Comparison of ENCODE assay signal across 19 cellular contexts in genomic region chr1:111987502-111987901, GRCh38. TPM values are rescaled to one million over a fixed set of nuclear protein-coding genes. Genes with fewer than 3 reads are reported as not detected.
"Had no signal": no experiment of that assay in that cellular context is flagged by ENCODE, and none has a peak within 500 bp of the region (broad histone marks: within the 10 kb centered on the region; RNA-seq: fewer than 3 reads in every experiment).

No MANE protein-coding gene starts in this region.

- H3K27me3 ChIP-seq: testis had no signal

- H3K27ac Mint-ChIP-seq: activated CD4-positive, alpha-beta T cell treated with anti-CD3 and anti-CD28 coated beads for 36 hours; activated CD8-positive, alpha-beta T cell treated with anti-CD3 and anti-CD28 coated beads for 36 hours; activated naive CD8-positive, alpha-beta T cell treated with anti-CD3 and anti-CD28 coated beads, Interleukin-2, amount 50 U/mL, for 24 hours; activated T-helper 1 cell treated with anti-CD3 and anti-CD28 coated beads, Interleukin-12 subunit alpha, Interleukin-12 subunit beta, Interleukin-2, Interleukin-4 antibody, amounts not matched to agents 30 ng/mL and 10 ng/mL and 1 ng/mL, durations not matched to agents 14 hours and 24 hours and 36 hours; naive B cell; stimulated activated naive CD8-positive, alpha-beta T cell treated with anti-CD3 and anti-CD28 coated beads, Interleukin-15, Interleukin-2, amounts not matched to agents 100 ng/mL and 50 ng/mL, for 24 hours; T-cell had no signal

- H3K27ac ChIP-seq: SK-N-MC, testis had no signal

- ATAC-seq: activated CD4-positive, alpha-beta T cell treated with anti-CD3 and anti-CD28 coated beads for 36 hours; activated CD8-positive, alpha-beta T cell treated with anti-CD3 and anti-CD28 coated beads for 36 hours; activated naive CD8-positive, alpha-beta T cell treated with anti-CD3 and anti-CD28 coated beads, Interleukin-2, amount 50 U/mL, for 24 hours; T-cell had no signal

- DNase-seq: activated CD4-positive, alpha-beta T cell treated with anti-CD3 and anti-CD28 coated beads for 36 hours; activated CD8-positive, alpha-beta memory T cell treated with anti-CD3 and anti-CD28 coated beads, Interleukin-2, amount 50 U/mL, for 48 hours; activated CD8-positive, alpha-beta T cell treated with anti-CD3 and anti-CD28 coated beads for 36 hours; activated naive CD4-positive, alpha-beta T cell treated with Interleukin-2 at 50 U/mL for 16 hours; activated naive CD8-positive, alpha-beta T cell treated with anti-CD3 and anti-CD28 coated beads, Interleukin-2, amount 50 U/mL, for 24 hours; esophagus squamous epithelium; foreskin fibroblast; islet precursor cell; midbrain; naive B cell; stimulated activated CD4-positive, alpha-beta T cell treated with anti-CD3 and anti-CD28 coated beads, Interleukin-15, amount 100 ng/mL, for 24 hours; stimulated activated CD4-positive, alpha-beta T cell treated with anti-CD3 and anti-CD28 coated beads, Interleukin-4, amount 100 ng/mL, for 24 hours; T-cell; testis had no signal

- FAIRE-seq: urothelium cell line had no signal

- H3K9me3 ChIP-seq: esophagus squamous epithelium, testis had no signal

- H3K4me3 Mint-ChIP-seq: activated CD4-positive, alpha-beta T cell treated with anti-CD3 and anti-CD28 coated beads for 36 hours; activated CD8-positive, alpha-beta T cell treated with anti-CD3 and anti-CD28 coated beads for 36 hours; activated naive CD8-positive, alpha-beta T cell treated with anti-CD3 and anti-CD28 coated beads, Interleukin-2, amount 50 U/mL, for 24 hours; activated T-helper 1 cell treated with anti-CD3 and anti-CD28 coated beads, Interleukin-12 subunit alpha, Interleukin-12 subunit beta, Interleukin-2, Interleukin-4 antibody, amounts not matched to agents 30 ng/mL and 10 ng/mL and 1 ng/mL, durations not matched to agents 14 hours and 24 hours and 36 hours; central memory CD8-positive, alpha-beta T cell; stimulated activated naive CD8-positive, alpha-beta T cell treated with anti-CD3 and anti-CD28 coated beads, Interleukin-15, Interleukin-2, amounts not matched to agents 100 ng/mL and 50 ng/mL, for 24 hours had no signal

- H3K36me3 Mint-ChIP-seq: naive B cell, T-cell had no signal

- H3K4me3 ChIP-seq: SK-N-MC, testis had no signal

- H3K9me3 Mint-ChIP-seq: activated CD8-positive, alpha-beta T cell treated with anti-CD3 and anti-CD28 coated beads for 36 hours; activated naive CD8-positive, alpha-beta T cell treated with anti-CD3 and anti-CD28 coated beads, Interleukin-2, amount 50 U/mL, for 24 hours; activated T-helper 1 cell treated with anti-CD3 and anti-CD28 coated beads, Interleukin-12 subunit alpha, Interleukin-12 subunit beta, Interleukin-2, Interleukin-4 antibody, amounts not matched to agents 30 ng/mL and 10 ng/mL and 1 ng/mL, durations not matched to agents 14 hours and 24 hours and 36 hours; central memory CD8-positive, alpha-beta T cell; naive B cell; stimulated activated naive CD8-positive, alpha-beta T cell treated with anti-CD3 and anti-CD28 coated beads, Interleukin-15, Interleukin-2, amounts not matched to agents 100 ng/mL and 50 ng/mL, for 24 hours; T-cell had no signal

RNA-seq across cellular contexts. Expression of gene KCND3, which starts 2.0 kb away (rescaled TPM):
- total RNA-seq: activated CD4-positive, alpha-beta T cell treated with anti-CD3 and anti-CD28 coated beads for 36 hours; activated CD8-positive, alpha-beta T cell treated with anti-CD3 and anti-CD28 coated beads for 36 hours; activated T-helper 1 cell treated with anti-CD3 and anti-CD28 coated beads, Interleukin-12 subunit alpha, Interleukin-12 subunit beta, Interleukin-2, Interleukin-4 antibody, amounts not matched to agents 30 ng/mL and 10 ng/mL and 1 ng/mL, durations not matched to agents 14 hours and 24 hours and 36 hours; T-cell had no signal
